24 cellular contexts compared by ENCODE assay signal in the genomic region with DNA sequence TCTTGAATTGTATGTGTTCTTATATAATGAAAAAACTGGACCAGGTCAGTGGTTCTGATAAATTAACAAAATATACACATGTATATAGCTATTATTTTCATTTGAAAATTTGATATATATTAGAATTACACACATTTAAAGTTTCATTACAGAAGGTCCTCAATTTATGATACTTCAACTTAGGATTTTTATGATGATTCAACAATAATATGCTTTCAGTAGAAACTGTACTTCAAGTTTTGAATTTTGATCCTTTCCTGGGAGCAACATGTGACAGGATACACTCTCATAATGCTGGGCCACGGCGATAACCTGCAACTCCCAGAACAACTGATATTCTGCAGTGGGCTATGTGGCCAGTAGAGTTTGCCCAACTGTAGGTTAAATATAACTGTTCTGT.
DNase-seq lines count a peak whose midpoint lies in the region; ATAC-seq, FAIRE-seq and TF ChIP-seq lines count a peak whose summit lies in the region.
"Had no signal": no experiment of that assay in that cellular context is flagged by ENCODE, and none has a peak within 500 bp of the region (broad histone marks: within the 10 kb centered on the region; RNA-seq: fewer than 3 reads in every experiment).

No MANE protein-coding gene starts in this region.

- H3K9ac ChIP-seq in HepG2 (ENCODE audit: insufficient read depth, low read depth, low read length) = no peak overlapping the region
- H3K9ac ChIP-seq: BLaER1 had no signal

- H3K4me3 ChIP-seq in HepG2 (replicated peaks in 1 of 3; ENCODE audit: insufficient read depth in 1 of 3, low read depth in 2 of 3, low read length in 3 of 3) (no peak overlapping the region), right lobe of liver (no peak overlapping the region), PC-9 (no peak overlapping the region), left ventricle myocardium inferior (no peak overlapping the region)
- H3K4me3 ChIP-seq: BLaER1, GM12878 had no signal

- H3K27me3 ChIP-seq in HepG2 (ENCODE audit: control insufficient read depth in 1 of 2, insufficient read depth in 2 of 2, low read length in 2 of 2) (no peaks in the 10 kb centered on the region), right lobe of liver (no peaks in the 10 kb centered on the region), PC-9 (ENCODE audit: insufficient read depth, low read depth) (no peaks in the 10 kb centered on the region), left ventricle myocardium inferior (ENCODE audit: low read depth) (no peaks in the 10 kb centered on the region)
- H3K27me3 ChIP-seq: BE2C, BLaER1 had no signal

- no peak for FAIRE-seq in HepG2 (lab: Jason Lieb, UNC)
- FAIRE-seq: GM12878, GM12892, GM18507 had no signal

- no peak overlapping the region for H2AFZ ChIP-seq in HepG2 (ENCODE audit: low read length)
- peak overlapping the region; percentile 59; the same call in 1 of the 2 replicates for H2AFZ ChIP-seq in PC-9

- H3K27ac ChIP-seq in HepG2 (ENCODE audit: extremely low read length, insufficient read depth, low read length) = no peak overlapping the region
- no peak overlapping the region for H3K27ac ChIP-seq in right lobe of liver
- no peak overlapping the region for H3K27ac ChIP-seq in PC-9
- H3K27ac ChIP-seq in left ventricle myocardium inferior (replicated peaks) = no peak overlapping the region
- H3K27ac ChIP-seq: 22Rv1, BLaER1 had no signal

- no peak for ATAC-seq in HepG2
- no peak for ATAC-seq in right lobe of liver
- ATAC-seq: GM12878 had no signal

- BruUV-seq in HepG2 (replicated peaks; lab: Mats Ljungman, UMichigan) (no TSS peak), PC-9 (replicated peaks; lab: Mats Ljungman, UMichigan) (no TSS peak)

- TF ChIP-seq RAD21 in HepG2 (CRISPR knock-in tag; IDR thresholded peaks at IDR 0.05) = no peak

- POLR2A ChIA-PET in HepG2 (lab: Yijun Ruan, JAX) (no interaction called here), PC-9 (lab: Charles Lee; ENCODE audit: unreplicated experiment) (no interaction called here)

- TF ChIP-seq CTCF in HepG2 (CRISPR knock-in tag; IDR thresholded peaks at IDR 0.05) (no peak), right lobe of liver (IDR thresholded peaks at IDR 0.05) (no peak), PC-9 (conservative IDR thresholded peaks at IDR 0.05) (no peak), left ventricle myocardium inferior (IDR thresholded peaks at IDR 0.05; ENCODE audit: borderline replicate concordance) (no peak)

- no peaks in the 10 kb centered on the region for H3F3A ChIP-seq in PC-9 (ENCODE audit: insufficient read depth, low read depth)

- H3K4me2 ChIP-seq in HepG2 (ENCODE audit: low read depth, low read length) (no peak overlapping the region), PC-9 (no peak overlapping the region)
- H3K4me2 ChIP-seq: BLaER1 had no signal

- H4K20me1 ChIP-seq in HepG2 (ENCODE audit: insufficient read depth, low read length) = no peaks in the 10 kb centered on the region
- no peaks in the 10 kb centered on the region for H4K20me1 ChIP-seq in PC-9 (ENCODE audit: insufficient read depth)
- H4K20me1 ChIP-seq: BLaER1 had no signal

- CTCF ChIA-PET in HepG2 (lab: Yijun Ruan, JAX; ENCODE audit: low intra/inter-chr PET ratio, low total read pairs) (no interaction called here), PC-9 (lab: Charles Lee) (no interaction called here)

- H3K36me3 ChIP-seq in HepG2 (replicated peaks in 1 of 2; ENCODE audit: control insufficient read depth in 1 of 2, insufficient read depth in 2 of 2, low read length in 2 of 2) (no peaks in the 10 kb centered on the region), right lobe of liver (no peaks in the 10 kb centered on the region), PC-9 (ENCODE audit: low read depth) (no peaks in the 10 kb centered on the region), left ventricle myocardium inferior (no peaks in the 10 kb centered on the region)
- H3K36me3 ChIP-seq: BE2C, BLaER1 had no signal

- WGBS in HepG2 (ENCODE audit: low lambda C conversion rate) = 62% methylated on average over 2 of the region's 2 CpGs
- 71% methylated on average over 2 of the region's 2 CpGs for WGBS in right lobe of liver (ENCODE audit: insufficient coverage, low coverage, low lambda C conversion rate, missing lambda C conversion rate)

- no peaks in the 10 kb centered on the region for H3K9me2 ChIP-seq in PC-9 (ENCODE audit: insufficient read depth)

- intact Hi-C loops in HepG2 (cut with micrococcal nuclease; ENCODE audit: unreplicated experiment) (no loop called here), right lobe of liver (cut with DNase I) (no loop called here), PC-9 (cut with micrococcal nuclease; ENCODE audit: unreplicated experiment) (no loop called here), left ventricle myocardium inferior (cut with micrococcal nuclease) (no loop called here)

- TF ChIP-seq POLR2A in HepG2 (IDR thresholded peaks at IDR 0.05; ENCODE audit: insufficient read depth in 1 of 2, low read depth in 2 of 2, low read length in 2 of 2) (no peak), right lobe of liver (IDR thresholded peaks at IDR 0.05) (no peak)

- peaks cover 70% of the 10 kb centered on the region for H3K9me3 ChIP-seq in HepG2 (ENCODE audit: low read length)
- H3K9me3 ChIP-seq in right lobe of liver = no peaks in the 10 kb centered on the region
- H3K9me3 ChIP-seq in PC-9 (ENCODE audit: insufficient read depth, low read depth) = no peaks in the 10 kb centered on the region
- H3K9me3 ChIP-seq in left ventricle myocardium inferior (replicated peaks) = peaks cover 12% of the 10 kb centered on the region
- H3K9me3 ChIP-seq: BE2C, BLaER1 had no signal

- DNase-seq in HepG2 (ENCODE audit: low spot score) (no peak), right lobe of liver (no peak), PC-9 (no peak), left ventricle myocardium inferior (no peak)
- no peak for DNase-seq in activated naive CD4-positive, alpha-beta T cell treated with anti-CD3 and anti-CD28 coated beads, Interleukin-2, amount 50 U/mL, for 16 hours
- DNase-seq: ACHN; BE2C; C1 segment of cervical spinal cord; CD4-positive, alpha-beta memory T cell; CD4-positive, CD25-positive, alpha-beta regulatory T cell; CD8-positive, alpha-beta memory T cell; COR-L47; DMS 273 treated with DMSO at 0.1 percent for 48 hours; DMS153; DMS53; DMS79; DND-41; EL; GDM1 had no signal

- H3K79me2 ChIP-seq in HepG2 (ENCODE audit: insufficient read depth, low read length) (no peaks in the 10 kb centered on the region), PC-9 (ENCODE audit: low read depth) (no peaks in the 10 kb centered on the region)

- TF ChIP-seq EP300 in HepG2 (IDR thresholded peaks at IDR 0.05; ENCODE audit: low read depth in 2 of 2, low read length in 2 of 2) = no peak
- TF ChIP-seq EP300 in HepG2 (CRISPR knock-in tag; IDR thresholded peaks at IDR 0.05; ENCODE audit: borderline replicate concordance) = no peak

- H3K4me1 ChIP-seq in HepG2 (ENCODE audit: insufficient read depth, low read length) (no peaks in the 10 kb centered on the region), right lobe of liver (no peaks in the 10 kb centered on the region), PC-9 (replicated peaks; ENCODE audit: insufficient read depth) (no peaks in the 10 kb centered on the region), left ventricle myocardium inferior (no peaks in the 10 kb centered on the region)
- H3K4me1 ChIP-seq: BE2C, BLaER1 had no signal

- in situ Hi-C loops in HepG2 (cut with HindIII; ENCODE audit: extremely low pct_ligation_motif_present, low pct_unique_long_range_greater_than_20kb) = no loop called here

TF ChIP-seq in HepG2, 621 proteins besides CTCF, POLR2A, EP300 and RAD21 (continues in another document):
- TF ChIP-seq ZNF17 (CRISPR knock-in tag; IDR thresholded peaks at IDR 0.05) (no peak), FOXJ3 (CRISPR knock-in tag; IDR thresholded peaks at IDR 0.05; ENCODE audit: borderline replicate concordance) (no peak), HMG20A (CRISPR knock-in tag; IDR thresholded peaks at IDR 0.05; ENCODE audit: borderline replicate concordance) (no peak), HDAC2 (CRISPR knock-in tag; IDR thresholded peaks at IDR 0.05) (no peak), RFX1 (IDR thresholded peaks at IDR 0.05) (no peak), PHF20 (CRISPR knock-in tag; IDR thresholded peaks at IDR 0.05) (no peak), MAFK (conservative IDR thresholded peaks at IDR 0.05 in 1 of 2, IDR thresholded peaks at IDR 0.05 in 1 of 2; ENCODE audit: low read length in 2 of 2) (peak; percentile 24 to 51; a peak in 2 of 4 replicates), ZNF781 (CRISPR knock-in tag; IDR thresholded peaks at IDR 0.05; ENCODE audit: borderline replicate concordance, not compliant biosample characterization) (no peak), KLF6 (CRISPR knock-in tag; IDR thresholded peaks at IDR 0.05) (no peak)
- TF ChIP-seq, protein P1, sequence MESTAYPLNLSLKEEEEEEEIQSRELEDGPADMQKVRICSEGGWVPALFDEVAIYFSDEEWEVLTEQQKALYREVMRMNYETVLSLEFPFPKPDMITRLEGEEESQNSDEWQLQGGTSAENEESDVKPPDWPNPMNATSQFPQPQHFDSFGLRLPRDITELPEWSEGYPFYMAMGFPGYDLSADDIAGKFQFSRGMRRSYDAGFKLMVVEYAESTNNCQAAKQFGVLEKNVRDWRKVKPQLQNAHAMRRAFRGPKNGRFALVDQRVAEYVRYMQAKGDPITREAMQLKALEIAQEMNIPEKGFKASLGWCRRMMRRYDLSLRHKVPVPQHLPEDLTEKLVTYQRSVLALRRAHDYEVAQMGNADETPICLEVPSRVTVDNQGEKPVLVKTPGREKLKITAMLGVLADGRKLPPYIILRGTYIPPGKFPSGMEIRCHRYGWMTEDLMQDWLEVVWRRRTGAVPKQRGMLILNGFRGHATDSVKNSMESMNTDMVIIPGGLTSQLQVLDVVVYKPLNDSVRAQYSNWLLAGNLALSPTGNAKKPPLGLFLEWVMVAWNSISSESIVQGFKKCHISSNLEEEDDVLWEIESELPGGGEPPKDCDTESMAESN (CRISPR knock-in tag; conservative IDR thresholded peaks at IDR 0.05) = no peak
- TF ChIP-seq, protein P2, sequence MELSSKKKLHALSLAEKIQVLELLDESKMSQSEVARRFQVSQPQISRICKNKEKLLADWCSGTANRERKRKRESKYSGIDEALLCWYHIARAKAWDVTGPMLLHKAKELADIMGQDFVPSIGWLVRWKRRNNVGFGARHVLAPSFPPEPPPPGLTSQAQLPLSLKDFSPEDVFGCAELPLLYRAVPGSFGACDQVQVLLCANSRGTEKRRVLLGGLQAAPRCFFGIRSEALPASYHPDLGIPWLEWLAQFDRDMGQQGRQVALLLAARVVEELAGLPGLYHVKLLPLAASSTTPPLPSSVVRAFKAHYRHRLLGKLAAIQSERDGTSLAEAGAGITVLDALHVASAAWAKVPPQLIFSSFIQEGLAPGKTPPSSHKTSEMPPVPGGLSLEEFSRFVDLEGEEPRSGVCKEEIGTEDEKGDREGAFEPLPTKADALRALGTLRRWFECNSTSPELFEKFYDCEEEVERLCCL (CRISPR knock-in tag; IDR thresholded peaks at IDR 0.05; ENCODE audit: borderline replicate concordance) = no peak
